ENCODE assay signal across 16 cellular contexts in genomic region chr14:22415633-22415959, GRCh38.
A peak's percentile ranks its signal among the peaks of the same experiment; 100 is the strongest.
DNase-seq lines count a peak whose midpoint lies in the region; ATAC-seq and TF ChIP-seq lines count a peak whose summit lies in the region.
"Had no signal": no experiment of that assay in that cellular context is flagged by ENCODE, and none has a peak within 500 bp of the region (broad histone marks: within the 10 kb centered on the region; RNA-seq: fewer than 3 reads in every experiment).

No MANE protein-coding gene starts in this region.

- intact Hi-C loops in natural killer cell (cut with micrococcal nuclease), result no loop called here

- no peak for ATAC-seq in natural killer cell treated with Interleukin-12 subunit alpha and Interleukin-12 subunit beta and Interleukin-15 and Interleukin-18, amount 100 ng/mL, for 72 hours
- ATAC-seq in natural killer cell, result no peak
- no peak for ATAC-seq in activated naive CD4-positive, alpha-beta T cell treated with anti-CD3 and anti-CD28 coated beads, Interleukin-2, amount 50 U/mL, for 72 hours
- ATAC-seq: A549; CD8-positive, alpha-beta T cell had no signal

- no peaks in the 10 kb centered on the region for H3K9me3 Mint-ChIP-seq in natural killer cell treated with Interleukin-12 subunit alpha and Interleukin-12 subunit beta and Interleukin-15 and Interleukin-18, amount 100 ng/mL, for 72 hours
- H3K9me3 Mint-ChIP-seq in natural killer cell (no peaks in the 10 kb centered on the region), type B pancreatic cell (peaks cover 10% of the 10 kb centered on the region)
- no peaks in the 10 kb centered on the region for H3K9me3 Mint-ChIP-seq in activated naive CD4-positive, alpha-beta T cell treated with anti-CD3 and anti-CD28 coated beads, Interleukin-2, amount 50 U/mL, for 72 hours
- no peaks in the 10 kb centered on the region for H3K9me3 Mint-ChIP-seq in activated CD4-positive, alpha-beta memory T cell treated with anti-CD3 and anti-CD28 coated beads, Interleukin-2, amount 10 ng/mL, durations not matched to agents 7 days and 5 days
- H3K9me3 Mint-ChIP-seq: CD4-positive, CD25-positive, alpha-beta regulatory T cell; CD8-positive, alpha-beta T cell had no signal

- peak overlapping the region; percentile 99 for H3K27ac ChIP-seq in SK-N-MC
- H3K27ac ChIP-seq: A549 had no signal

- TF ChIP-seq CTCF in natural killer cell (IDR thresholded peaks at IDR 0.05) (no peak), type B pancreatic cell (conservative IDR thresholded peaks at IDR 0.05) (no peak)

- H3K27ac Mint-ChIP-seq in natural killer cell treated with Interleukin-12 subunit alpha and Interleukin-12 subunit beta and Interleukin-15 and Interleukin-18, amount 100 ng/mL, for 72 hours, result peak overlapping the region; percentile 19 to 56
- peak overlapping the region in 1 of 2 donors; percentile 39 for H3K27ac Mint-ChIP-seq in natural killer cell
- H3K27ac Mint-ChIP-seq in type B pancreatic cell, result no peak overlapping the region
- no peak overlapping the region for H3K27ac Mint-ChIP-seq in activated naive CD4-positive, alpha-beta T cell treated with anti-CD3 and anti-CD28 coated beads, Interleukin-2, amount 50 U/mL, for 72 hours
- no peak overlapping the region for H3K27ac Mint-ChIP-seq in activated CD4-positive, alpha-beta memory T cell treated with anti-CD3 and anti-CD28 coated beads, Interleukin-2, amount 10 ng/mL, durations not matched to agents 7 days and 5 days
- H3K27ac Mint-ChIP-seq: CD4-positive, CD25-positive, alpha-beta regulatory T cell; CD8-positive, alpha-beta T cell had no signal

- DNase-seq in natural killer cell treated with Interleukin-12 subunit alpha and Interleukin-12 subunit beta and Interleukin-15 and Interleukin-18, amount 100 ng/mL, for 72 hours (ENCODE audit: low spot score), result no peak
- DNase-seq in natural killer cell, result no peak
- no peak for DNase-seq in SK-N-MC (ENCODE audit: low read depth, low spot score)
- DNase-seq in type B pancreatic cell (ENCODE audit: extremely low spot score, unreplicated experiment), result no peak
- no peak for DNase-seq in activated naive CD4-positive, alpha-beta T cell treated with anti-CD3 and anti-CD28 coated beads, Interleukin-2, amount 50 U/mL, for 72 hours (ENCODE audit: low spot score in 2 of 2)
- DNase-seq in activated CD4-positive, alpha-beta memory T cell treated with anti-CD3 and anti-CD28 coated beads, Interleukin-2, amount 10 ng/mL, durations not matched to agents 7 days and 5 days, result no peak
- DNase-seq: 8988T; C1 segment of cervical spinal cord; Caco-2; CD4-positive, CD25-positive, alpha-beta regulatory T cell; CD8-positive, alpha-beta T cell; DMS153; DND-41; H7; HCEC 1CT had no signal

- CTCF ChIA-PET in activated CD4-positive, alpha-beta memory T cell treated with anti-CD3 and anti-CD28 coated beads, Interleukin-2, amount 10 ng/mL, durations not matched to agents 7 days and 5 days (lab: Charles Lee), result no interaction called here

- no peak overlapping the region for H3K4me3 Mint-ChIP-seq in natural killer cell treated with Interleukin-12 subunit alpha and Interleukin-12 subunit beta and Interleukin-15 and Interleukin-18, amount 100 ng/mL, for 72 hours
- no peak overlapping the region for H3K4me3 Mint-ChIP-seq in natural killer cell
- peak overlapping the region; percentile 22 for H3K4me3 Mint-ChIP-seq in type B pancreatic cell
- H3K4me3 Mint-ChIP-seq in activated CD4-positive, alpha-beta memory T cell treated with anti-CD3 and anti-CD28 coated beads, Interleukin-2, amount 10 ng/mL, durations not matched to agents 7 days and 5 days, result no peak overlapping the region
- H3K4me3 Mint-ChIP-seq: CD4-positive, CD25-positive, alpha-beta regulatory T cell; CD8-positive, alpha-beta T cell had no signal

- peak overlapping the region; percentile 56 for H3K9ac ChIP-seq in SK-N-MC (ENCODE audit: insufficient read length)

- H3K36me3 Mint-ChIP-seq in natural killer cell treated with Interleukin-12 subunit alpha and Interleukin-12 subunit beta and Interleukin-15 and Interleukin-18, amount 100 ng/mL, for 72 hours, result no peaks in the 10 kb centered on the region
- H3K36me3 Mint-ChIP-seq in natural killer cell (no peaks in the 10 kb centered on the region), type B pancreatic cell (peaks cover 4% of the 10 kb centered on the region)
- H3K36me3 Mint-ChIP-seq in activated naive CD4-positive, alpha-beta T cell treated with anti-CD3 and anti-CD28 coated beads, Interleukin-2, amount 50 U/mL, for 72 hours, result no peaks in the 10 kb centered on the region
- no peaks in the 10 kb centered on the region for H3K36me3 Mint-ChIP-seq in activated CD4-positive, alpha-beta memory T cell treated with anti-CD3 and anti-CD28 coated beads, Interleukin-2, amount 10 ng/mL, durations not matched to agents 7 days and 5 days (ENCODE audit: low read depth)
- H3K36me3 Mint-ChIP-seq: CD4-positive, CD25-positive, alpha-beta regulatory T cell; CD8-positive, alpha-beta T cell had no signal

- H3K27me3 Mint-ChIP-seq in natural killer cell treated with Interleukin-12 subunit alpha and Interleukin-12 subunit beta and Interleukin-15 and Interleukin-18, amount 100 ng/mL, for 72 hours, result no peaks in the 10 kb centered on the region
- H3K27me3 Mint-ChIP-seq in natural killer cell (ENCODE audit: low read depth in 2 of 2) (no peaks in the 10 kb centered on the region), type B pancreatic cell (peaks cover 23% of the 10 kb centered on the region)
- no peaks in the 10 kb centered on the region for H3K27me3 Mint-ChIP-seq in activated CD4-positive, alpha-beta memory T cell treated with anti-CD3 and anti-CD28 coated beads, Interleukin-2, amount 10 ng/mL, durations not matched to agents 7 days and 5 days
- H3K27me3 Mint-ChIP-seq: CD4-positive, CD25-positive, alpha-beta regulatory T cell had no signal

- POLR2A ChIA-PET in activated CD4-positive, alpha-beta memory T cell treated with anti-CD3 and anti-CD28 coated beads, Interleukin-2, amount 10 ng/mL, durations not matched to agents 7 days and 5 days (lab: Charles Lee), result no interaction called here

- H3K9me3 ChIP-seq in SK-N-MC (ENCODE audit: low read depth, low read length), result no peaks in the 10 kb centered on the region
- H3K9me3 ChIP-seq: A549, Caco-2 had no signal

- peak overlapping the region; percentile 62 for H3K4me3 ChIP-seq in SK-N-MC
- H3K4me3 ChIP-seq: A549 had no signal

- H3K36me3 ChIP-seq in SK-N-MC (ENCODE audit: insufficient read depth, low read length), result no peaks in the 10 kb centered on the region

- peaks cover 34 to 40% of the 10 kb centered on the region in 2 donors for H3K4me1 Mint-ChIP-seq in natural killer cell treated with Interleukin-12 subunit alpha and Interleukin-12 subunit beta and Interleukin-15 and Interleukin-18, amount 100 ng/mL, for 72 hours (ENCODE audit: low read depth in 2 of 2)
- peaks cover 51 to 54% of the 10 kb centered on the region in 2 donors for H3K4me1 Mint-ChIP-seq in natural killer cell
- H3K4me1 Mint-ChIP-seq in type B pancreatic cell (ENCODE audit: unreplicated experiment), result peaks cover 46% of the 10 kb centered on the region
- no peaks in the 10 kb centered on the region for H3K4me1 Mint-ChIP-seq in activated CD4-positive, alpha-beta memory T cell treated with anti-CD3 and anti-CD28 coated beads, Interleukin-2, amount 10 ng/mL, durations not matched to agents 7 days and 5 days
- H3K4me1 Mint-ChIP-seq: CD4-positive, CD25-positive, alpha-beta regulatory T cell had no signal

Comparison
In these comparisons a context has a peak if more than half of its experiments do, and no peak if none do; other contexts are left out.
1. H3K27ac Mint-ChIP-seq: peak in natural killer cell treated with Interleukin-12 subunit alpha and Interleukin-12 subunit beta and Interleukin-15 and Interleukin-18, amount 100 ng/mL, for 72 hours (2 of 2); none in type B pancreatic cell (single experiment), activated naive CD4-positive, alpha-beta T cell treated with anti-CD3 and anti-CD28 coated beads, Interleukin-2, amount 50 U/mL, for 72 hours (0 of 2) and activated CD4-positive, alpha-beta memory T cell treated with anti-CD3 and anti-CD28 coated beads, Interleukin-2, amount 10 ng/mL, durations not matched to agents 7 days and 5 days (single experiment).